Comparison of ENCODE assay signal across 24 cellular contexts in the genomic region with DNA sequence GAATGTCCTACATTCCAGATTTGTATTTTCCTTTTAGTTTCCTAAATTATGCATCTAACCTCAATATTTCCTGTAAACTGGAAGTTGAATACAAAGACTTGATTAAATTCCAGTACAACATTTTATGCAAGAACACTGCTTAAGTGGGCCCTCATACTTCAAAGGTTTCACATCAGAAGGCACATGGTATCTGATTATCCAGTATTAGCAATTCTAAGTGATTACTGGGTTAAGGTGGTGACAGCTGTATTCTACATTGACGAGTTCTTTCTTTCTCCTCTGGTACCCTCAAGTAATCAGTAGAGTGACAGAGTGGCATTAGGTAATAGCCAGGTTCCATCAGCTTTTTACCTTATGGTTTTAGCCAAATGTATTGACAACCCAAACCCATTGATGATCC.
"Had no signal": no experiment of that assay in that cellular context is flagged by ENCODE, and none has a peak within 500 bp of the region (broad histone marks: within the 10 kb centered on the region; RNA-seq: fewer than 3 reads in every experiment).

No MANE protein-coding gene starts in this region.

- H3K4me1 ChIP-seq: colonic mucosa, lower lobe of right lung, prostate gland, thyroid gland had no signal

- ATAC-seq: esophagus mucosa; gastrocnemius medialis; heart left ventricle; left ventricle myocardium superior; lower lobe of right lung; mucosa of descending colon; natural killer cell treated with Interleukin-12 subunit alpha and Interleukin-12 subunit beta and Interleukin-15 and Interleukin-18, amount 100 ng/mL, for 72 hours; right cardiac atrium; stimulated activated effector memory CD8-positive, alpha-beta T cell treated with anti-CD3 and anti-CD28 coated beads, Interleukin-12 subunit alpha, Interleukin-12 subunit beta, amount 100 ng/mL, for 72 hours had no signal

- H3K27me3 ChIP-seq: colonic mucosa, gastrocnemius medialis, heart left ventricle, sigmoid colon, stomach, thyroid gland had no signal

- DNase-seq: colonic mucosa; effector CD8-positive, alpha-beta T cell; endodermal cell; gastrocnemius medialis; heart left ventricle; hippocampal formation; left ventricle myocardium superior; lower lobe of right lung; mucosa of descending colon; naive B cell; nucleus accumbens; right cardiac atrium; sigmoid colon; stimulated activated CD4-positive, alpha-beta T cell treated with anti-CD3 and anti-CD28 coated beads, Interleukin-2, amount 100 ng/mL, for 24 hours; stimulated activated CD4-positive, alpha-beta T cell treated with anti-CD3 and anti-CD28 coated beads, Interleukin-4, amount 100 ng/mL, for 24 hours; stimulated activated naive CD4-positive, alpha-beta T cell treated with Interleukin-2 at 50 U/mL for 16 hours; stomach; thyroid gland had no signal

- FAIRE-seq: islet of Langerhans had no signal

- H3K9me3 ChIP-seq: colonic mucosa, gastrocnemius medialis, heart left ventricle, lower lobe of right lung, mucosa of descending colon, prostate gland, sigmoid colon, stomach, thyroid gland had no signal

- H3K36me3 ChIP-seq: colonic mucosa, prostate gland had no signal

- H3K4me3 ChIP-seq: colonic mucosa, gastrocnemius medialis, heart left ventricle, lower lobe of right lung, mucosa of descending colon, prostate gland, sigmoid colon, stomach, thyroid gland had no signal

- H3K27ac ChIP-seq: colonic mucosa, epithelial cell of prostate, gastrocnemius medialis, heart left ventricle, lower lobe of right lung, prostate gland, sigmoid colon, stomach, thyroid gland had no signal
